ENCODE assay signal across 1 cellular context in the genomic region with DNA sequence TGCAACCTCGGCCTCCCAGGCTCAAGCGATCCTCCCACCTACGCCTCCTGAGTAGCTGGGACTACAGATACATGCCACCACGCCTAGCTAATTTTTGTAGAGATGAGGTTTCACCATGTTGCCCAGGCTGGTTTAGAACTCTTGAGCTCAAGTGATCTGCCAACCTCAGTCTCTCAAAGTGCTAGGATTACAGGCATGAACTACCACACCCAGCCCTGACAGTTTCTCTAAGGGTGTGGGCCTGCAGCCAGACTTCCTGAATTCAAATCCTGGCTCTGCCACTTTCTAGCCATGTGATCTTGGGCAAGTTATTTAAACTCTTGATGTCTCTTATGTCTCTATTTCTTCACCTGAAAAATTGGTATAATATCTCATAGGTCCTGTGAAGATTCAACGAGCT.
TF ChIP-seq lines count a peak whose summit lies in the region.

No MANE protein-coding gene starts in this region.

TF ChIP-seq in SK-N-SH, 30 proteins besides CTCF, POLR2A, EP300 and RAD21 (continued from another document):
- TF ChIP-seq TEAD4 (IDR thresholded peaks at IDR 0.05; ENCODE audit: borderline replicate concordance, insufficient read depth) = no peak
- TF ChIP-seq YY1 (IDR thresholded peaks at IDR 0.05; ENCODE audit: low read depth) = no peak
- no peak for TF ChIP-seq FOXM1 (IDR thresholded peaks at IDR 0.05; ENCODE audit: low read depth)
- no peak for TF ChIP-seq RCOR1 (IDR thresholded peaks at IDR 0.05; ENCODE audit: low read length)
- no peak for TF ChIP-seq RFX5 (IDR thresholded peaks at IDR 0.05; ENCODE audit: low read length)
- no peak for TF ChIP-seq TCF12 (IDR thresholded peaks at IDR 0.05)
- TF ChIP-seq, protein P1, sequence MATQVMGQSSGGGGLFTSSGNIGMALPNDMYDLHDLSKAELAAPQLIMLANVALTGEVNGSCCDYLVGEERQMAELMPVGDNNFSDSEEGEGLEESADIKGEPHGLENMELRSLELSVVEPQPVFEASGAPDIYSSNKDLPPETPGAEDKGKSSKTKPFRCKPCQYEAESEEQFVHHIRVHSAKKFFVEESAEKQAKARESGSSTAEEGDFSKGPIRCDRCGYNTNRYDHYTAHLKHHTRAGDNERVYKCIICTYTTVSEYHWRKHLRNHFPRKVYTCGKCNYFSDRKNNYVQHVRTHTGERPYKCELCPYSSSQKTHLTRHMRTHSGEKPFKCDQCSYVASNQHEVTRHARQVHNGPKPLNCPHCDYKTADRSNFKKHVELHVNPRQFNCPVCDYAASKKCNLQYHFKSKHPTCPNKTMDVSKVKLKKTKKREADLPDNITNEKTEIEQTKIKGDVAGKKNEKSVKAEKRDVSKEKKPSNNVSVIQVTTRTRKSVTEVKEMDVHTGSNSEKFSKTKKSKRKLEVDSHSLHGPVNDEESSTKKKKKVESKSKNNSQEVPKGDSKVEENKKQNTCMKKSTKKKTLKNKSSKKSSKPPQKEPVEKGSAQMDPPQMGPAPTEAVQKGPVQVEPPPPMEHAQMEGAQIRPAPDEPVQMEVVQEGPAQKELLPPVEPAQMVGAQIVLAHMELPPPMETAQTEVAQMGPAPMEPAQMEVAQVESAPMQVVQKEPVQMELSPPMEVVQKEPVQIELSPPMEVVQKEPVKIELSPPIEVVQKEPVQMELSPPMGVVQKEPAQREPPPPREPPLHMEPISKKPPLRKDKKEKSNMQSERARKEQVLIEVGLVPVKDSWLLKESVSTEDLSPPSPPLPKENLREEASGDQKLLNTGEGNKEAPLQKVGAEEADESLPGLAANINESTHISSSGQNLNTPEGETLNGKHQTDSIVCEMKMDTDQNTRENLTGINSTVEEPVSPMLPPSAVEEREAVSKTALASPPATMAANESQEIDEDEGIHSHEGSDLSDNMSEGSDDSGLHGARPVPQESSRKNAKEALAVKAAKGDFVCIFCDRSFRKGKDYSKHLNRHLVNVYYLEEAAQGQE (IDR thresholded peaks at IDR 0.05; ENCODE audit: low read depth, low read length) = no peak
- no peak for TF ChIP-seq FOSL2 (IDR thresholded peaks at IDR 0.05; ENCODE audit: borderline replicate concordance, low read depth)
- TF ChIP-seq MXI1 (IDR thresholded peaks at IDR 0.05; ENCODE audit: low read depth, low read length) = no peak
- TF ChIP-seq ELF1 (IDR thresholded peaks at IDR 0.05) = no peak
- TF ChIP-seq SIN3A (IDR thresholded peaks at IDR 0.05; ENCODE audit: borderline replicate concordance, low read depth, low read length) = no peak
- TF ChIP-seq MEF2A (IDR thresholded peaks at IDR 0.05; ENCODE audit: borderline replicate concordance, low read depth) = no peak
- TF ChIP-seq, protein P2, sequence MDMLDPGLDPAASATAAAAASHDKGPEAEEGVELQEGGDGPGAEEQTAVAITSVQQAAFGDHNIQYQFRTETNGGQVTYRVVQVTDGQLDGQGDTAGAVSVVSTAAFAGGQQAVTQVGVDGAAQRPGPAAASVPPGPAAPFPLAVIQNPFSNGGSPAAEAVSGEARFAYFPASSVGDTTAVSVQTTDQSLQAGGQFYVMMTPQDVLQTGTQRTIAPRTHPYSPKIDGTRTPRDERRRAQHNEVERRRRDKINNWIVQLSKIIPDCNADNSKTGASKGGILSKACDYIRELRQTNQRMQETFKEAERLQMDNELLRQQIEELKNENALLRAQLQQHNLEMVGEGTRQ (IDR thresholded peaks at IDR 0.05; ENCODE audit: borderline replicate concordance, low read depth, low read length) = no peak
